Comparison of ENCODE assay signal across 8 cellular contexts in the genomic region with DNA sequence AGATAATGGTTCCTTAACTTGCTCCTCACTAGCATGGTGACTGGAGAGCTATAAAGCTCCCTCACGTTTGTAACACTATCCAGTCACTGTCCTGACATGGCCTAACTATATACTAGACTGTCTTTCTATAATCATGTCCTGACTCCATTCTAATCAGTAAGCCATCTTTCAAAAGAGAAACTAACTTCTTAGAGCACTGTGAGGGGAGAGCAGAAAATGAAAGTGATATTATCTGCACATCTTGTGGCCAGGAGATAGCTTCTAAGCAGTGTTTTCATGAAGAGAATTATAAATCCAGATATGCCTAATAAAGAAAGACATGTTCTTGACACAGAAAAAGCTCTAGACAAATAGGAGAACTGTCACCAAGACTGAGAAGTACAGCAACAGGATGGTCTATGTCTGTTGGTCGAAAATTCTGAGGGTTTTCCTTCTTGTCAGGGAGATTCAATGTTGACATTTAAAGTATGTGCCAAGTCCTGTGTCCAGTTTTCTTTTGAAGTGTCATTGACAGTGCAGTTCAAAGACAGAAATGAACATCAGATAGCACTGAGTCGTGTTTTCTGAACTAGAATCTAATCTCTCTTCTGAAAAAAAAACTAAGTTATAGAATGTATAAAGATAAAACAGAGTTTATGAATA.
A peak's percentile ranks its signal among the peaks of the same experiment; 100 is the strongest.
DNase-seq lines count a peak whose midpoint lies in the region; ATAC-seq and TF ChIP-seq lines count a peak whose summit lies in the region.

No MANE protein-coding gene starts in this region.

- H3K9me3 Mint-ChIP-seq in activated naive CD8-positive, alpha-beta T cell treated with anti-CD3 and anti-CD28 coated beads, Interleukin-2, amount 10 ng/mL, durations not matched to agents 7 days and 5 days, result peaks cover 7% of the 10 kb centered on the region
- H3K9me3 Mint-ChIP-seq in activated naive CD8-positive, alpha-beta T cell treated with anti-CD3 and anti-CD28 coated beads for 36 hours, result peaks cover 6% of the 10 kb centered on the region

- DNase-seq in activated naive CD8-positive, alpha-beta T cell treated with anti-CD3 and anti-CD28 coated beads, Interleukin-2, amount 10 ng/mL, durations not matched to agents 7 days and 5 days, result no peak
- no peak for DNase-seq in activated naive CD8-positive, alpha-beta T cell treated with anti-CD3 and anti-CD28 coated beads for 36 hours
- DNase-seq in cerebellum (ENCODE audit: low spot score), result no peak
- no peak for DNase-seq in NCI-H187 (lab: John Stamatoyannopoulos, UW)
- DNase-seq in NCI-H1694 treated with DMSO at 0.1 percent for 48 hours (lab: John Stamatoyannopoulos, UW), result no peak
- no peak for DNase-seq in NCI-H524 (lab: John Stamatoyannopoulos, UW)

- peaks cover 16% of the 10 kb centered on the region for H3K4me1 ChIP-seq in Loucy (ENCODE audit: insufficient read depth, low read length, poor library complexity, severe bottlenecking)

- peak overlapping the region; percentile 31 for H3K9ac ChIP-seq in Loucy (ENCODE audit: low read depth, low read length, poor library complexity, severe bottlenecking)

- H3K36me3 Mint-ChIP-seq in activated naive CD8-positive, alpha-beta T cell treated with anti-CD3 and anti-CD28 coated beads, Interleukin-2, amount 10 ng/mL, durations not matched to agents 7 days and 5 days, result no peaks in the 10 kb centered on the region
- no peaks in the 10 kb centered on the region for H3K36me3 Mint-ChIP-seq in activated naive CD8-positive, alpha-beta T cell treated with anti-CD3 and anti-CD28 coated beads for 36 hours

- no peaks in the 10 kb centered on the region for H3K9me2 ChIP-seq in Loucy (replicated peaks; ENCODE audit: low read depth, low read length)

- no peaks in the 10 kb centered on the region for H3K27me3 ChIP-seq in Loucy (ENCODE audit: insufficient read depth, low read length, poor library complexity, severe bottlenecking)

- peaks cover 8% of the 10 kb centered on the region for H3K4me1 Mint-ChIP-seq in activated naive CD8-positive, alpha-beta T cell treated with anti-CD3 and anti-CD28 coated beads, Interleukin-2, amount 10 ng/mL, durations not matched to agents 7 days and 5 days
- no peaks in the 10 kb centered on the region for H3K4me1 Mint-ChIP-seq in activated naive CD8-positive, alpha-beta T cell treated with anti-CD3 and anti-CD28 coated beads for 36 hours

- peak overlapping the region; percentile 56 for H3K4me3 ChIP-seq in Loucy (ENCODE audit: low read length, poor library complexity, severe bottlenecking)

- H3K27ac Mint-ChIP-seq in activated naive CD8-positive, alpha-beta T cell treated with anti-CD3 and anti-CD28 coated beads, Interleukin-2, amount 10 ng/mL, durations not matched to agents 7 days and 5 days, result peak overlapping the region; percentile 88
- no peak overlapping the region for H3K27ac Mint-ChIP-seq in activated naive CD8-positive, alpha-beta T cell treated with anti-CD3 and anti-CD28 coated beads for 36 hours

- no peaks in the 10 kb centered on the region for H3K79me2 ChIP-seq in Loucy (ENCODE audit: insufficient read depth, low read length)

- H3K36me3 ChIP-seq in Loucy (ENCODE audit: insufficient read depth, low read length), result no peaks in the 10 kb centered on the region

- peak overlapping the region; percentile 71 for H3K4me3 Mint-ChIP-seq in activated naive CD8-positive, alpha-beta T cell treated with anti-CD3 and anti-CD28 coated beads, Interleukin-2, amount 10 ng/mL, durations not matched to agents 7 days and 5 days
- no peak overlapping the region for H3K4me3 Mint-ChIP-seq in activated naive CD8-positive, alpha-beta T cell treated with anti-CD3 and anti-CD28 coated beads for 36 hours

- ATAC-seq in activated naive CD8-positive, alpha-beta T cell treated with anti-CD3 and anti-CD28 coated beads, Interleukin-2, amount 10 ng/mL, durations not matched to agents 7 days and 5 days (ENCODE audit: low read depth), result peak; percentile 98
- ATAC-seq in HG02759 (IDR thresholded peaks at IDR 0.05; ENCODE audit: unreplicated experiment), result peak; percentile 100

- H4K20me1 ChIP-seq in Loucy (ENCODE audit: insufficient read depth, low read length, poor library complexity, severe bottlenecking), result no peaks in the 10 kb centered on the region

- H3K27me3 Mint-ChIP-seq in activated naive CD8-positive, alpha-beta T cell treated with anti-CD3 and anti-CD28 coated beads, Interleukin-2, amount 10 ng/mL, durations not matched to agents 7 days and 5 days, result peaks cover 4% of the 10 kb centered on the region
- H3K27me3 Mint-ChIP-seq in activated naive CD8-positive, alpha-beta T cell treated with anti-CD3 and anti-CD28 coated beads for 36 hours, result no peaks in the 10 kb centered on the region

- no peak for TF ChIP-seq CTCF in Loucy (conservative IDR thresholded peaks at IDR 0.05; ENCODE audit: low read length)

- POLR2A ChIA-PET in activated naive CD8-positive, alpha-beta T cell treated with anti-CD3 and anti-CD28 coated beads, Interleukin-2, amount 10 ng/mL, durations not matched to agents 7 days and 5 days (lab: Charles Lee), result no interaction called here

- no peaks in the 10 kb centered on the region for H3K9me3 ChIP-seq in Loucy (ENCODE audit: insufficient read depth, low read depth, low read length)

- peak overlapping the region; percentile 62 for H3K4me2 ChIP-seq in Loucy (ENCODE audit: low read depth, low read length, poor library complexity, severe bottlenecking)

- peak overlapping the region; percentile 86 for H2AFZ ChIP-seq in Loucy (ENCODE audit: low read length)

- H3F3A ChIP-seq in Loucy (ENCODE audit: low read depth), result no peaks in the 10 kb centered on the region
